ENCODE assay signal across 1 cellular context in the genomic region with DNA sequence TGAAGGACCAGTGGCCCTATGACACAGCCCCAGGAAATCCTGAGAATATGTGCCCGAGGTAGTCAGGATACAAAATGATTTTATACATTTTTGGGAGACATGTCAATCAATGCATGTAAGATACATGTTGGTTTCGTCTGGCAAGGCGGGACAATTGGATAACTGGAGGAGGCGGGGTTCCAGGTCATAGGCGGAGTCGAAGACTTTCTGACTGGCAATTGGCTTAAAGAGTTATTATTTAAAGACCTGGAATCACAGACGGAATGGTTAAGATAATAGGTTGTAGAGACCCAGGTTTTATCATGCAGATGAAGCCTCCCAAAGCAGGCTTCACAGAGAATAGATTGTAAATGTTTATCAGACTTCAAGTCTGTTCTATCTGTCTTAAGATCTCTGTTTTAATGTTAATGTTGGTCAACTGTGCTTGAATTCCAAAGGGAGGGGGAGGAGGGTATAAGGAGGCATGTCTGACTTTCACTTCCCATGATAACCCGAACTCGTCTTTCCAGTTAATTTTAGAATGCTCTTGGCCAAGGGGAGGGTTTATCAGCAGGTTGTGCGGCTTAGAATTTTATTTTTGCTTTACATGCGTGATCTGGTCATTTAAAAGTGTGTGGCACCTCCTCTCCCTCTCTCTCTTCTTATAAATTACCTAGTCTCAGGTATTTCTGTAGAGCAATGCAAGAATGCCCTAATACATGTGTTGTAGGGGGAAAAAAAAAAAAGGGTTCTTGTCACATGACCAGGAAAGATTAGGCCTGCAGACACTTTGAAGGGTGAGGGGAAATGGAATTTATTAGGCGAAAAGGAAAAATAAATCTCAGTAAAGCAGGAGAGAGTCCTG.
TF ChIP-seq lines count a peak whose summit lies in the region.

No MANE protein-coding gene starts in this region.

TF ChIP-seq in WTC11, 78 proteins besides CTCF, POLR2A, EP300 and RAD21 (continued from another document):
- TF ChIP-seq, protein P1, sequence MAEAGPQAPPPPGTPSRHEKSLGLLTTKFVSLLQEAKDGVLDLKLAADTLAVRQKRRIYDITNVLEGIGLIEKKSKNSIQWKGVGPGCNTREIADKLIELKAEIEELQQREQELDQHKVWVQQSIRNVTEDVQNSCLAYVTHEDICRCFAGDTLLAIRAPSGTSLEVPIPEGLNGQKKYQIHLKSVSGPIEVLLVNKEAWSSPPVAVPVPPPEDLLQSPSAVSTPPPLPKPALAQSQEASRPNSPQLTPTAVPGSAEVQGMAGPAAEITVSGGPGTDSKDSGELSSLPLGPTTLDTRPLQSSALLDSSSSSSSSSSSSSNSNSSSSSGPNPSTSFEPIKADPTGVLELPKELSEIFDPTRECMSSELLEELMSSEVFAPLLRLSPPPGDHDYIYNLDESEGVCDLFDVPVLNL (CRISPR knock-in tag; IDR thresholded peaks at IDR 0.05; ENCODE audit: borderline replicate concordance, low read depth): no peak
- TF ChIP-seq, protein P2, sequence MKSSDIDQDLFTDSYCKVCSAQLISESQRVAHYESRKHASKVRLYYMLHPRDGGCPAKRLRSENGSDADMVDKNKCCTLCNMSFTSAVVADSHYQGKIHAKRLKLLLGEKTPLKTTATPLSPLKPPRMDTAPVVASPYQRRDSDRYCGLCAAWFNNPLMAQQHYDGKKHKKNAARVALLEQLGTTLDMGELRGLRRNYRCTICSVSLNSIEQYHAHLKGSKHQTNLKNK (CRISPR knock-in tag; IDR thresholded peaks at IDR 0.05): no peak
- TF ChIP-seq GRHL2 (CRISPR knock-in tag; IDR thresholded peaks at IDR 0.05; ENCODE audit: insufficient replicate concordance, severe bottlenecking) (no peak), ETV6 (CRISPR knock-in tag; IDR thresholded peaks at IDR 0.05) (peak; percentile 49; the same call in 1 of the 2 replicates), JUN (CRISPR knock-in tag; IDR thresholded peaks at IDR 0.05) (no peak)
- TF ChIP-seq, protein P3, sequence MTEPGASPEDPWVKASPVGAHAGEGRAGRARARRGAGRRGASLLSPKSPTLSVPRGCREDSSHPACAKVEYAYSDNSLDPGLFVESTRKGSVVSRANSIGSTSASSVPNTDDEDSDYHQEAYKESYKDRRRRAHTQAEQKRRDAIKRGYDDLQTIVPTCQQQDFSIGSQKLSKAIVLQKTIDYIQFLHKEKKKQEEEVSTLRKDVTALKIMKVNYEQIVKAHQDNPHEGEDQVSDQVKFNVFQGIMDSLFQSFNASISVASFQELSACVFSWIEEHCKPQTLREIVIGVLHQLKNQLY (CRISPR knock-in tag; IDR thresholded peaks at IDR 0.05): no peak
- TF ChIP-seq, protein P4, sequence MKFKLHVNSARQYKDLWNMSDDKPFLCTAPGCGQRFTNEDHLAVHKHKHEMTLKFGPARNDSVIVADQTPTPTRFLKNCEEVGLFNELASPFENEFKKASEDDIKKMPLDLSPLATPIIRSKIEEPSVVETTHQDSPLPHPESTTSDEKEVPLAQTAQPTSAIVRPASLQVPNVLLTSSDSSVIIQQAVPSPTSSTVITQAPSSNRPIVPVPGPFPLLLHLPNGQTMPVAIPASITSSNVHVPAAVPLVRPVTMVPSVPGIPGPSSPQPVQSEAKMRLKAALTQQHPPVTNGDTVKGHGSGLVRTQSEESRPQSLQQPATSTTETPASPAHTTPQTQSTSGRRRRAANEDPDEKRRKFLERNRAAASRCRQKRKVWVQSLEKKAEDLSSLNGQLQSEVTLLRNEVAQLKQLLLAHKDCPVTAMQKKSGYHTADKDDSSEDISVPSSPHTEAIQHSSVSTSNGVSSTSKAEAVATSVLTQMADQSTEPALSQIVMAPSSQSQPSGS (CRISPR knock-in tag; IDR thresholded peaks at IDR 0.05; ENCODE audit: borderline replicate concordance, low read depth): no peak
- TF ChIP-seq, protein P5, sequence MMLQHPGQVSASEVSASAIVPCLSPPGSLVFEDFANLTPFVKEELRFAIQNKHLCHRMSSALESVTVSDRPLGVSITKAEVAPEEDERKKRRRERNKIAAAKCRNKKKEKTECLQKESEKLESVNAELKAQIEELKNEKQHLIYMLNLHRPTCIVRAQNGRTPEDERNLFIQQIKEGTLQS (CRISPR knock-in tag; conservative IDR thresholded peaks at IDR 0.05): no peak
- TF ChIP-seq, protein P6, sequence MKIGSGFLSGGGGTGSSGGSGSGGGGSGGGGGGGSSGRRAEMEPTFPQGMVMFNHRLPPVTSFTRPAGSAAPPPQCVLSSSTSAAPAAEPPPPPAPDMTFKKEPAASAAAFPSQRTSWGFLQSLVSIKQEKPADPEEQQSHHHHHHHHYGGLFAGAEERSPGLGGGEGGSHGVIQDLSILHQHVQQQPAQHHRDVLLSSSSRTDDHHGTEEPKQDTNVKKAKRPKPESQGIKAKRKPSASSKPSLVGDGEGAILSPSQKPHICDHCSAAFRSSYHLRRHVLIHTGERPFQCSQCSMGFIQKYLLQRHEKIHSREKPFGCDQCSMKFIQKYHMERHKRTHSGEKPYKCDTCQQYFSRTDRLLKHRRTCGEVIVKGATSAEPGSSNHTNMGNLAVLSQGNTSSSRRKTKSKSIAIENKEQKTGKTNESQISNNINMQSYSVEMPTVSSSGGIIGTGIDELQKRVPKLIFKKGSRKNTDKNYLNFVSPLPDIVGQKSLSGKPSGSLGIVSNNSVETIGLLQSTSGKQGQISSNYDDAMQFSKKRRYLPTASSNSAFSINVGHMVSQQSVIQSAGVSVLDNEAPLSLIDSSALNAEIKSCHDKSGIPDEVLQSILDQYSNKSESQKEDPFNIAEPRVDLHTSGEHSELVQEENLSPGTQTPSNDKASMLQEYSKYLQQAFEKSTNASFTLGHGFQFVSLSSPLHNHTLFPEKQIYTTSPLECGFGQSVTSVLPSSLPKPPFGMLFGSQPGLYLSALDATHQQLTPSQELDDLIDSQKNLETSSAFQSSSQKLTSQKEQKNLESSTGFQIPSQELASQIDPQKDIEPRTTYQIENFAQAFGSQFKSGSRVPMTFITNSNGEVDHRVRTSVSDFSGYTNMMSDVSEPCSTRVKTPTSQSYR (CRISPR knock-in tag; IDR thresholded peaks at IDR 0.05): no peak
- TF ChIP-seq, protein P7, sequence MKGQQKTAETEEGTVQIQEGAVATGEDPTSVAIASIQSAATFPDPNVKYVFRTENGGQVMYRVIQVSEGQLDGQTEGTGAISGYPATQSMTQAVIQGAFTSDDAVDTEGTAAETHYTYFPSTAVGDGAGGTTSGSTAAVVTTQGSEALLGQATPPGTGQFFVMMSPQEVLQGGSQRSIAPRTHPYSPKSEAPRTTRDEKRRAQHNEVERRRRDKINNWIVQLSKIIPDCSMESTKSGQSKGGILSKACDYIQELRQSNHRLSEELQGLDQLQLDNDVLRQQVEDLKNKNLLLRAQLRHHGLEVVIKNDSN (CRISPR knock-in tag; IDR thresholded peaks at IDR 0.05): peak; percentile 63; the same call in 1 of the 2 replicates
